Comparison of ENCODE assay signal across 26 cellular contexts in the genomic region with DNA sequence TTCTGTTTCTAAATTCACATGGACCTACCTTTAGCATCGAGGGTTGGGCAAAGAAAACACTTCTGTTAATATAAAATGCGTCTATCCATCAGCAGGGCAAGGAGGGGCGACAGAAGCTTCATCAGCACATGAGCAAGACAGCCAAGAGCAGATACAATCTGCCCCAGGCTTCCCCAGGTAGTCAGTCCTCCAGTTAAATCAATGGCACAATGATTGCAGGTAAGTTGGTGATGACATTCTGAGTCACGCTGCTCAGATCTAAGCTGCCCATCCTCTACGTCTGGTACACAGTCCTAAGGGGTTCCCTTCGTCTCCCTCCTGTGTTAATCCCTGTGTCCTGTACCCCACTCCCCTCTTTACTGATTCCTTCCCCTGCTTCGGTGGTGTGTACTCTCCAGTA.
"Had no signal": no experiment of that assay in that cellular context is flagged by ENCODE, and none has a peak within 500 bp of the region (broad histone marks: within the 10 kb centered on the region; RNA-seq: fewer than 3 reads in every experiment).

No MANE protein-coding gene starts in this region.

- H3K4me3 Mint-ChIP-seq: activated B cell treated with CpG ODN at 0.5 μM for 24 hours; activated CD4-positive, alpha-beta T cell treated with anti-CD3 and anti-CD28 coated beads for 36 hours; activated naive CD8-positive, alpha-beta T cell; activated T-cell treated with anti-CD3 and anti-CD28 coated beads, Interleukin-2, amount 50 U/mL, for 24 hours; activated T-helper 17 cell treated with anti-CD3 and anti-CD28 coated beads, Interleukin-2, amount 50 U/mL, for 72 hours; effector memory CD8-positive, alpha-beta T cell; naive thymus-derived CD8-positive, alpha-beta T cell; neural progenitor cell had no signal

- H3K27me3 ChIP-seq: adrenal gland, ascending aorta, colonic mucosa, dorsolateral prefrontal cortex, hepatocyte, neural progenitor cell, upper lobe of left lung had no signal

- H3K4me3 ChIP-seq: adrenal gland, ascending aorta, colonic mucosa, dorsolateral prefrontal cortex, hepatocyte, neural progenitor cell, thoracic aorta, upper lobe of left lung had no signal

- H3K9me3 Mint-ChIP-seq: activated B cell treated with CpG ODN at 0.5 μM for 24 hours; activated T-cell treated with anti-CD3 and anti-CD28 coated beads, Interleukin-2, amount 50 U/mL, for 24 hours; activated T-helper 17 cell treated with anti-CD3 and anti-CD28 coated beads, Interleukin-2, amount 50 U/mL, for 72 hours; effector memory CD8-positive, alpha-beta T cell; naive thymus-derived CD8-positive, alpha-beta T cell; neural progenitor cell had no signal

- H3K9me3 ChIP-seq: adrenal gland, ascending aorta, colonic mucosa, thoracic aorta, upper lobe of left lung had no signal

- ATAC-seq: activated CD4-positive, alpha-beta T cell treated with anti-CD3 and anti-CD28 coated beads for 36 hours; activated T-helper 17 cell treated with anti-CD3 and anti-CD28 coated beads, Interleukin-2, amount 50 U/mL, for 72 hours; effector memory CD8-positive, alpha-beta T cell; left cardiac atrium; naive thymus-derived CD8-positive, alpha-beta T cell had no signal

- DNase-seq: activated B cell treated with CpG ODN at 0.5 μM for 24 hours; activated CD4-positive, alpha-beta T cell treated with anti-CD3 and anti-CD28 coated beads for 36 hours; activated CD4-positive, alpha-beta T cell treated with anti-CD3 and anti-CD28 coated beads, Interleukin-2, amount 50 U/mL, for 4 hours; activated CD8-positive, alpha-beta memory T cell treated with anti-CD3 and anti-CD28 coated beads for 24 hours; activated CD8-positive, alpha-beta memory T cell treated with anti-CD3 and anti-CD28 coated beads, Interleukin-2, amount 50 U/mL, for 4 hours; activated naive CD4-positive, alpha-beta T cell; activated T-cell treated with anti-CD3 and anti-CD28 coated beads, Interleukin-2, amount 50 U/mL, for 24 hours; adrenal gland; colonic mucosa; dorsolateral prefrontal cortex; effector memory CD8-positive, alpha-beta T cell; foreskin fibroblast; left cardiac atrium; mesendoderm; naive thymus-derived CD8-positive, alpha-beta T cell; retina; stimulated activated CD4-positive, alpha-beta T cell treated with anti-CD3 and anti-CD28 coated beads, Interleukin-2, amount 100 ng/mL, for 48 hours; stimulated activated naive CD4-positive, alpha-beta T cell treated with Interleukin-2 at 50 U/mL for 16 hours; T-helper 9 cell; upper lobe of left lung had no signal

- H3K36me3 ChIP-seq: adrenal gland, ascending aorta, colonic mucosa, neural progenitor cell, thoracic aorta, upper lobe of left lung had no signal

- H3K27ac ChIP-seq: adrenal gland, ascending aorta, colonic mucosa, hepatocyte, neural progenitor cell, thoracic aorta, upper lobe of left lung had no signal

- H3K27ac Mint-ChIP-seq: activated B cell treated with CpG ODN at 0.5 μM for 24 hours; activated CD4-positive, alpha-beta T cell treated with anti-CD3 and anti-CD28 coated beads for 36 hours; activated naive CD8-positive, alpha-beta T cell; activated T-cell treated with anti-CD3 and anti-CD28 coated beads, Interleukin-2, amount 50 U/mL, for 24 hours; activated T-helper 17 cell treated with anti-CD3 and anti-CD28 coated beads, Interleukin-2, amount 50 U/mL, for 72 hours; effector memory CD8-positive, alpha-beta T cell; neural progenitor cell had no signal

- H3K4me1 ChIP-seq: adrenal gland, ascending aorta, colonic mucosa, upper lobe of left lung had no signal

- H3K4me1 Mint-ChIP-seq: activated B cell treated with CpG ODN at 0.5 μM for 24 hours; activated CD4-positive, alpha-beta T cell treated with anti-CD3 and anti-CD28 coated beads for 36 hours; activated T-helper 17 cell treated with anti-CD3 and anti-CD28 coated beads, Interleukin-2, amount 50 U/mL, for 72 hours had no signal

- H3K4me2 ChIP-seq: hepatocyte, neural progenitor cell had no signal

- H3K27me3 Mint-ChIP-seq: activated B cell treated with CpG ODN at 0.5 μM for 24 hours; activated CD4-positive, alpha-beta T cell treated with anti-CD3 and anti-CD28 coated beads for 36 hours; activated naive CD8-positive, alpha-beta T cell; activated T-cell treated with anti-CD3 and anti-CD28 coated beads, Interleukin-2, amount 50 U/mL, for 24 hours; activated T-helper 17 cell treated with anti-CD3 and anti-CD28 coated beads, Interleukin-2, amount 50 U/mL, for 72 hours; effector memory CD8-positive, alpha-beta T cell; naive thymus-derived CD8-positive, alpha-beta T cell had no signal

- H3K9ac ChIP-seq: neural progenitor cell had no signal

- H3K36me3 Mint-ChIP-seq: neural progenitor cell had no signal

- H2AFZ ChIP-seq: hepatocyte, neural progenitor cell had no signal
